ENCODE assay signal across 16 cellular contexts in genomic region chr12:58502857-58503256, GRCh38.
DNase-seq lines count a peak whose midpoint lies in the region; ATAC-seq and TF ChIP-seq lines count a peak whose summit lies in the region.
"Had no signal": no experiment of that assay in that cellular context is flagged by ENCODE, and none has a peak within 500 bp of the region (broad histone marks: within the 10 kb centered on the region; RNA-seq: fewer than 3 reads in every experiment).

No MANE protein-coding gene starts in this region.

- no peak for TF ChIP-seq CTCF in astrocyte of the spinal cord (IDR thresholded peaks at IDR 0.05; ENCODE audit: low read depth, low read length)

- ATAC-seq in GM21576 (IDR thresholded peaks at IDR 0.05; ENCODE audit: unreplicated experiment) = no peak
- no peak for ATAC-seq in HG03432 (IDR thresholded peaks at IDR 0.05; ENCODE audit: unreplicated experiment)
- ATAC-seq: activated T-cell treated with anti-CD3 and anti-CD28 coated beads, Interleukin-2, amount 50 U/mL, for 4 hours; gastroesophageal sphincter; stimulated activated effector memory CD8-positive, alpha-beta T cell treated with anti-CD3 and anti-CD28 coated beads, Interleukin-12 subunit alpha, Interleukin-12 subunit beta, amount 100 ng/mL, for 72 hours had no signal

- H3K27ac ChIP-seq in mesodermal cell (ENCODE audit: low read depth, low read length, severe bottlenecking) = peak overlapping the region; percentile 65
- H3K27ac ChIP-seq: gastroesophageal sphincter, Peyer's patch had no signal

- in situ Hi-C loops in astrocyte of the spinal cord (cut with HindIII; ENCODE audit: low sequenced_read_pairs) = no loop called here

- H3K9me3 ChIP-seq in mesodermal cell (ENCODE audit: control insufficient read depth, low read length) = no peaks in the 10 kb centered on the region
- H3K9me3 ChIP-seq: gastroesophageal sphincter, Peyer's patch, transverse colon had no signal

- H3K4me3 ChIP-seq in astrocyte of the spinal cord (ENCODE audit: low read depth, low read length) (no peak overlapping the region), mesodermal cell (ENCODE audit: extremely low read depth, insufficient read depth, low read length, poor library complexity, severe bottlenecking) (no peak overlapping the region)
- H3K4me3 ChIP-seq: gastroesophageal sphincter, lung, Peyer's patch, transverse colon had no signal

- 71 to 77% methylated on average over 1 to 2 of the region's 3 CpGs for WGBS in mesodermal cell (ENCODE audit: insufficient coverage in 2 of 2), 2 experiments

- peak; percentile 17 for DNase-seq in NCI-H510A treated with DMSO at 0.1 percent for 48 hours (lab: John Stamatoyannopoulos, UW)
- no peak for DNase-seq in NCI-H510A (lab: John Stamatoyannopoulos, UW)
- DNase-seq in astrocyte of the spinal cord (ENCODE audit: low read depth, low spot score) = peak; percentile 22
- no peak for DNase-seq in HUDEP-2 (lab: John Stamatoyannopoulos, UW; ENCODE audit: unreplicated experiment in 76 of 76)
- no peak for DNase-seq in AML-193 (lab: John Stamatoyannopoulos, UW)
- DNase-seq: activated CD4-positive, alpha-beta T cell treated with anti-CD3 and anti-CD28 coated beads, Interleukin-2, amount 50 U/mL, for 4 hours; activated T-cell treated with anti-CD3 and anti-CD28 coated beads, Interleukin-2, amount 50 U/mL, for 4 hours; GDM1; Peyer's patch; transverse colon had no signal

- H3K4me1 ChIP-seq in mesodermal cell (ENCODE audit: control insufficient read depth, insufficient read depth, low read length, poor library complexity, severe bottlenecking) = peaks cover 4% of the 10 kb centered on the region

- no peaks in the 10 kb centered on the region for H3K36me3 ChIP-seq in mesodermal cell (ENCODE audit: control insufficient read depth, insufficient read depth, low read length)
- H3K36me3 ChIP-seq: gastroesophageal sphincter, Peyer's patch, transverse colon had no signal

Comparison
In these comparisons a context has a peak if more than half of its experiments do, and no peak if none do; other contexts are left out.
1. DNase-seq: peak in NCI-H510A treated with DMSO at 0.1 percent for 48 hours (single experiment) and astrocyte of the spinal cord (single experiment); none in NCI-H510A (single experiment), HUDEP-2 (0 of 76) and AML-193 (0 of 2).